In genomic region chr1:2154022-2154421, GRCh38 we compare ENCODE assay signal across 35 cellular contexts. TPM values are rescaled to one million over a fixed set of nuclear protein-coding genes. Genes with fewer than 3 reads are reported as not detected.
DNase-seq lines count a peak whose midpoint lies in the region; ATAC-seq and TF ChIP-seq lines count a peak whose summit lies in the region.
"Had no signal": no experiment of that assay in that cellular context is flagged by ENCODE, and none has a peak within 500 bp of the region (broad histone marks: within the 10 kb centered on the region; RNA-seq: fewer than 3 reads in every experiment).

No MANE protein-coding gene starts in this region.

- no peaks in the 10 kb centered on the region for H3K36me3 ChIP-seq in left ventricle myocardium inferior
- H3K36me3 ChIP-seq in neutrophil, result no peaks in the 10 kb centered on the region
- no peaks in the 10 kb centered on the region for H3K36me3 ChIP-seq in thymus (ENCODE audit: control insufficient read depth, insufficient read depth)
- H3K36me3 ChIP-seq: BE2C had no signal

- H3K9me3 Mint-ChIP-seq in neural crest cell, result peaks cover 7% of the 10 kb centered on the region
- H3K9me3 Mint-ChIP-seq: CD4-positive, alpha-beta T cell; CD8-positive, alpha-beta memory T cell; CD8-positive, alpha-beta T cell had no signal

- TF ChIP-seq CTCF in left ventricle myocardium inferior (IDR thresholded peaks at IDR 0.05; ENCODE audit: borderline replicate concordance) (no peak), neural crest cell (conservative IDR thresholded peaks at IDR 0.05) (no peak), neutrophil (IDR thresholded peaks at IDR 0.05) (no peak)

- H3K27me3 ChIP-seq in left ventricle myocardium inferior (ENCODE audit: low read depth) (no peaks in the 10 kb centered on the region), neutrophil (no peaks in the 10 kb centered on the region), thymus (ENCODE audit: control insufficient read depth, insufficient read depth) (no peaks in the 10 kb centered on the region)
- H3K27me3 ChIP-seq: BE2C; BLaER1; BLaER1 treated with 17β-estradiol and CSF1 and Interleukin-3, amounts not matched to agents 10 nM and 100 nM had no signal

- ATAC-seq in Right ventricle myocardium inferior (no peak), GM18511 (IDR thresholded peaks at IDR 0.05; ENCODE audit: unreplicated experiment) (no peak)
- ATAC-seq in stimulated activated naive CD8-positive, alpha-beta T cell treated with anti-CD3 and anti-CD28 coated beads, Interleukin-15, Interleukin-2, amounts not matched to agents 100 U/mL and 50 U/mL, for 24 hours, result no peak
- ATAC-seq: A549; CD8-positive, alpha-beta T cell had no signal

- H3K27ac ChIP-seq in left ventricle myocardium inferior (replicated peaks) (no peak overlapping the region), neutrophil (peak overlapping the region; percentile 99), thymus (ENCODE audit: low read depth) (peak overlapping the region; percentile 97)
- H3K27ac ChIP-seq: 22Rv1, A549, BLaER1, C4-2B had no signal

- 95% methylated on average over 21 of the region's 21 CpGs for WGBS in thymus

- no peaks in the 10 kb centered on the region for H3K27me3 Mint-ChIP-seq in neural crest cell (ENCODE audit: low read depth)
- H3K27me3 Mint-ChIP-seq: B cell; CD4-positive, alpha-beta memory T cell; CD4-positive, alpha-beta T cell; CD4-positive, CD25-positive, alpha-beta regulatory T cell; CD8-positive, alpha-beta memory T cell had no signal

- H3K9me3 ChIP-seq in left ventricle myocardium inferior (replicated peaks) (no peaks in the 10 kb centered on the region), neutrophil (no peaks in the 10 kb centered on the region), thymus (ENCODE audit: control insufficient read depth) (no peaks in the 10 kb centered on the region)
- H3K9me3 ChIP-seq: A549; BLaER1; BLaER1 treated with 17β-estradiol and CSF1 and Interleukin-3, amounts not matched to agents 10 nM and 100 nM; Caco-2 had no signal

- H3K27ac Mint-ChIP-seq in neural crest cell (ENCODE audit: unreplicated experiment), result peak overlapping the region; percentile 35
- H3K27ac Mint-ChIP-seq: B cell had no signal

- intact Hi-C loops in Right ventricle myocardium inferior (cut with DNase I), result no loop called here
- intact Hi-C loops in left ventricle myocardium inferior (cut with micrococcal nuclease), result no loop called here

- H3K4me3 Mint-ChIP-seq in neural crest cell, result no peak overlapping the region
- H3K4me3 Mint-ChIP-seq: B cell; CD14-positive monocyte; CD4-positive, alpha-beta memory T cell; CD4-positive, alpha-beta T cell; CD4-positive, CD25-positive, alpha-beta regulatory T cell; CD8-positive, alpha-beta memory T cell; CD8-positive, alpha-beta T cell had no signal

- H3K36me3 Mint-ChIP-seq in neural crest cell (ENCODE audit: low read depth), result peaks cover 9% of the 10 kb centered on the region

- DNase-seq in Right ventricle myocardium inferior (ENCODE audit: missing footprints) (peak; percentile 56), left ventricle myocardium inferior (no peak), neural crest cell (ENCODE audit: low read depth, low spot score) (no peak), OCI-M1 (lab: John Stamatoyannopoulos, UW) (no peak)
- DNase-seq in stimulated activated naive CD8-positive, alpha-beta T cell treated with anti-CD3 and anti-CD28 coated beads, Interleukin-15, Interleukin-2, amounts not matched to agents 100 U/mL and 50 U/mL, for 24 hours, result no peak
- DNase-seq: 8988T; ACHN; AML-193; BE2C; C1 segment of cervical spinal cord; Caco-2; Calu3; CD4-positive, alpha-beta T cell; CD4-positive, CD25-positive, alpha-beta regulatory T cell; CD8-positive, alpha-beta memory T cell; CD8-positive, alpha-beta T cell; COR-L47; DMS 273 treated with DMSO at 0.1 percent for 48 hours; DMS153; DMS53; DMS79; DMS79 treated with DMSO at 0.1 percent for 48 hours; DND-41; EL had no signal

- H3K4me1 ChIP-seq in left ventricle myocardium inferior (peaks cover 12% of the 10 kb centered on the region), neutrophil (ENCODE audit: control insufficient read depth in 1 of 2, insufficient read depth in 1 of 2, low read depth in 1 of 2, low read length in 1 of 2) (peaks cover 55 to 57% of the 10 kb centered on the region in 2 experiments), thymus (ENCODE audit: control insufficient read depth, insufficient read depth, low read length) (peaks cover 26% of the 10 kb centered on the region)
- H3K4me1 ChIP-seq: A549, BE2C, Caco-2 had no signal

- no peaks in the 10 kb centered on the region for H3K4me1 Mint-ChIP-seq in neural crest cell
- H3K4me1 Mint-ChIP-seq: B cell had no signal

- no peak overlapping the region for H3K4me3 ChIP-seq in left ventricle myocardium inferior
- no peak overlapping the region for H3K4me3 ChIP-seq in neutrophil (ENCODE audit: low read depth in 1 of 2, low read length in 1 of 2)
- no peak overlapping the region for H3K4me3 ChIP-seq in thymus (ENCODE audit: low read length)
- H3K4me3 ChIP-seq: A549; BLaER1; BLaER1 treated with 17β-estradiol and CSF1 and Interleukin-3, amounts not matched to agents 10 nM and 100 nM had no signal

RNA-seq across cellular contexts. Expression of gene FAAP20, which starts 40.5 kb away (rescaled TPM):
- total RNA-seq in Right ventricle myocardium inferior, result 43.9 TPM
- total RNA-seq in left ventricle myocardium inferior, result 37.0 TPM
- 80.9 and 93.7 TPM in 2 replicates for total RNA-seq in neural crest cell
- 125 TPM for polyA plus RNA-seq in thymus
